In the genomic region with DNA sequence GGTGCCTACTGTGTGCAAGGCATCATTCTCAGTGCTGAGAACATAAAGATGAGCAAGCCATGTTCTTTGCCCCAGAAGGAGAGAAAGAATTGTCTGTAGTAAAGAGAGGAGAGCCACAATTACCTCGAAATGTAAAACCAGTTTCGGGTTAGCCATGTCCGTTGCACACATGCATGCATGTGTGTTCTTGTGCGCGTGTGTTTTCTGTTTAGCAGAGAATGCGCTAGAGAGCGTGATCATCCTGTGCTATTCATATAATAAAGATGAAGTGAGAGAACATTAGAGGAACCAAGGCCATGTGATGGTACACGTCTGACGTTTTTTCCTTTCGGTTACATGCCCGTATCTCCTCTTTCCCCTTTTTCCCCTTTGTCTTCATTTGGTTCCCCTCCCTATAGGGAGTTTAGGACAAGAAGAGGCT, we compare ENCODE assay signal across 9 cellular contexts.
DNase-seq lines count a peak whose midpoint lies in the region; ATAC-seq and TF ChIP-seq lines count a peak whose summit lies in the region.
"Had no signal": no experiment of that assay in that cellular context is flagged by ENCODE, and none has a peak within 500 bp of the region (broad histone marks: within the 10 kb centered on the region; RNA-seq: fewer than 3 reads in every experiment).

No MANE protein-coding gene starts in this region.

- peaks cover 1 to 84% (median 67%) of the 10 kb centered on the region in 3 donors for H3K4me1 Mint-ChIP-seq in naive B cell
- H3K4me1 Mint-ChIP-seq in T-helper 17 cell: peaks cover 77% of the 10 kb centered on the region

- H3K27ac Mint-ChIP-seq in naive B cell: peak overlapping the region in 5 of 6 donors; percentile 95 to 99 (median 97)
- no peak overlapping the region for H3K27ac Mint-ChIP-seq in T-helper 17 cell

- H3K79me2 ChIP-seq in OCI-LY3 (ENCODE audit: low read length): no peaks in the 10 kb centered on the region
- no peaks in the 10 kb centered on the region for H3K79me2 ChIP-seq in mesendoderm (ENCODE audit: control insufficient read depth, insufficient read depth, low read length)

- no peak overlapping the region for H4K8ac ChIP-seq in mesendoderm (ENCODE audit: low read depth, low read length)

- H3K18ac ChIP-seq in mesendoderm (ENCODE audit: low read length): no peak overlapping the region

- H3K36me3 ChIP-seq in OCI-LY3 (replicated peaks; ENCODE audit: low read depth, low read length): no peaks in the 10 kb centered on the region
- H3K36me3 ChIP-seq in mesendoderm (ENCODE audit: control insufficient read depth, insufficient read depth, low read length): no peaks in the 10 kb centered on the region
- H3K36me3 ChIP-seq in BE2C: no peaks in the 10 kb centered on the region

- WGBS in mesendoderm (ENCODE audit: extremely low coverage, insufficient coverage, low lambda C conversion rate): no CpG with 5 or more reads among the region's 11 CpGs

- no peaks in the 10 kb centered on the region for H3K9me3 Mint-ChIP-seq in naive B cell

- H3K4me3 Mint-ChIP-seq in naive B cell: peak overlapping the region in 7 of 8 donors; percentile 71 to 92 (median 87)
- H3K4me3 Mint-ChIP-seq in T-helper 17 cell: no peak overlapping the region

- no peaks in the 10 kb centered on the region for H4K20me1 ChIP-seq in OCI-LY3 (ENCODE audit: insufficient read depth, low read length)

- H3K27me3 ChIP-seq in OCI-LY3 (ENCODE audit: low read depth, low read length) (peaks cover 14% of the 10 kb centered on the region; the same call in 1 of the 2 replicates), mesendoderm (ENCODE audit: insufficient read depth, low read length, poor library complexity) (no peaks in the 10 kb centered on the region), BE2C (no peaks in the 10 kb centered on the region)

- H3K27me3 Mint-ChIP-seq in naive B cell (no peaks in the 10 kb centered on the region), T-helper 17 cell (no peaks in the 10 kb centered on the region)

- no peak overlapping the region for H4K5ac ChIP-seq in mesendoderm (ENCODE audit: low read length)

- peak; percentile 32 for ATAC-seq in GM18520 (IDR thresholded peaks at IDR 0.05; ENCODE audit: unreplicated experiment)
- ATAC-seq in HG02588 (IDR thresholded peaks at IDR 0.05; ENCODE audit: unreplicated experiment): peak; percentile 35
- ATAC-seq in naive B cell (ENCODE audit: low read depth in 2 of 2): peak; percentile 62 to 65
- ATAC-seq in T-helper 17 cell: no peak

- H3K9me3 ChIP-seq in OCI-LY3 (ENCODE audit: insufficient read depth, low read length) (no peaks in the 10 kb centered on the region), T-helper 17 cell (ENCODE audit: control insufficient read depth, low read length, poor library complexity, severe bottlenecking) (no peaks in the 10 kb centered on the region), BE2C (no peaks in the 10 kb centered on the region)

- H3K4me3 ChIP-seq in OCI-LY3 (ENCODE audit: low read length) (peak overlapping the region; percentile 74), mesendoderm (ENCODE audit: low read length) (no peak overlapping the region), BE2C (ENCODE audit: low read depth, low read length) (no peak overlapping the region)

- no peak overlapping the region for H2BK15ac ChIP-seq in mesendoderm (replicated peaks; ENCODE audit: low read depth)

- no peak overlapping the region for H3K4ac ChIP-seq in mesendoderm (ENCODE audit: low read depth, low read length)

- H2AFZ ChIP-seq in OCI-LY3 (ENCODE audit: low read depth, low read length): no peak overlapping the region

- H2BK120ac ChIP-seq in mesendoderm (ENCODE audit: low read depth, low read length): no peak overlapping the region

- peak overlapping the region; percentile 50 for H3K9ac ChIP-seq in OCI-LY3 (ENCODE audit: low read length)
- H3K9ac ChIP-seq in mesendoderm (ENCODE audit: low read length): no peak overlapping the region

- H3K36me3 Mint-ChIP-seq in naive B cell: peaks cover 7 to 8% of the 10 kb centered on the region in 2 donors
- peaks cover 18% of the 10 kb centered on the region for H3K36me3 Mint-ChIP-seq in T-helper 17 cell (ENCODE audit: low read depth)

- H3K56ac ChIP-seq in mesendoderm (ENCODE audit: low read length): no peak overlapping the region

- H2BK5ac ChIP-seq in mesendoderm (ENCODE audit: low read length): no peak overlapping the region

- DNase-seq in naive B cell (peak; percentile 77), mesendoderm (no peak), iPS-NIHi11 (ENCODE audit: low spot score) (no peak), T-helper 17 cell (no peak), BE2C (no peak)
- DNase-seq: activated naive CD4-positive, alpha-beta T cell treated with Interleukin-2 at 50 U/mL for 16 hours had no signal

- H3K4me1 ChIP-seq in OCI-LY3 (ENCODE audit: low read length): peaks cover 52% of the 10 kb centered on the region
- H3K4me1 ChIP-seq in mesendoderm (ENCODE audit: control insufficient read depth, low read depth, low read length): no peaks in the 10 kb centered on the region
- H3K4me1 ChIP-seq in BE2C: no peaks in the 10 kb centered on the region

- no peaks in the 10 kb centered on the region for H3K79me1 ChIP-seq in mesendoderm (ENCODE audit: low read length)

- no peak overlapping the region for H3K23ac ChIP-seq in mesendoderm (ENCODE audit: low read length)

- H3K4me2 ChIP-seq in OCI-LY3 (ENCODE audit: low read length) (peak overlapping the region; percentile 97), mesendoderm (ENCODE audit: low read length) (no peak overlapping the region)

- H3K27ac ChIP-seq in OCI-LY3 (ENCODE audit: low read length) (peak overlapping the region; percentile 43; the same call in 1 of the 2 replicates), mesendoderm (ENCODE audit: low read depth, low read length) (no peak overlapping the region)

- TF ChIP-seq CTCF in OCI-LY3 (IDR thresholded peaks at IDR 0.05; ENCODE audit: low read depth, low read length) (peak; percentile 36), BE2C (IDR thresholded peaks at IDR 0.05; ENCODE audit: low read depth, low read length) (no peak)

- no peak overlapping the region for H2AK5ac ChIP-seq in mesendoderm (ENCODE audit: low read length)
